ENCODE assay signal across 18 cellular contexts in the genomic region with DNA sequence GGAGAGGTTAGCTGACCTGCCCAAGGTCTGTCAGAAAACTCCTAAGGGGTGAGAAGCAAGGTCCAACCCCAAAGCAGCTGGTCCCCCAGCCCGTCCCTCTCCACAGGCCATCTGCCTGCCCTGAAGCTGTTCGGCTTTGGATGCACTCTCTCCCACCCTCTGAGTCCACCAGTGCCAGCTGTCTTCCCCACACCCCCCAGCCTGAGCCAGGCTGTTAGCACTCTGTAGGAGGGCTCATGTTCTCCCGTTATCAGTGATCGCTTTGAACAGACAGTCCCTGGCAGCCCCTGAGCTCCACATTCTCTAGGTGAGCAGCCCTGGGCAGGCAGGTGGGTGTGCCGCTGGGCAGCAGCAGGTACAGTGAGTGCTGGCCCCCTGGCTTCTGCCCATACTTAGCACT.
"Had no signal": no experiment of that assay in that cellular context is flagged by ENCODE, and none has a peak within 500 bp of the region (broad histone marks: within the 10 kb centered on the region; RNA-seq: fewer than 3 reads in every experiment).

No MANE protein-coding gene starts in this region.

- ATAC-seq: activated CD4-positive, CD25-positive, alpha-beta regulatory T cell treated with anti-CD3 and anti-CD28 coated beads, Interleukin-2, amount 50 U/mL, for 24 hours; foreskin keratinocyte; left ventricle myocardium superior; mucosa of descending colon; stimulated activated effector memory CD8-positive, alpha-beta T cell treated with anti-CD3 and anti-CD28 coated beads, Interleukin-12 subunit alpha, Interleukin-12 subunit beta, amount 100 ng/mL, for 72 hours had no signal

- DNase-seq: activated CD4-positive, alpha-beta T cell treated with anti-CD3 and anti-CD28 coated beads, Interleukin-2, amount 50 U/mL, for 1 hour; activated CD8-positive, alpha-beta memory T cell treated with anti-CD3 and anti-CD28 coated beads for 24 hours; anterior cingulate cortex; cerebellar nuclear complex; effector memory CD4-positive, alpha-beta T cell; foreskin keratinocyte; kidney glomerular epithelial cell; left ventricle myocardium superior; mucosa of descending colon; naive thymus-derived CD4-positive, alpha-beta T cell; stimulated activated CD4-positive, alpha-beta T cell treated with anti-CD3 and anti-CD28 coated beads, Interleukin-12 subunit alpha, Interleukin-12 subunit beta, amount 100 ng/mL, for 4 hours; stimulated activated CD4-positive, alpha-beta T cell treated with anti-CD3 and anti-CD28 coated beads, Interleukin-2, amount 100 ng/mL, for 24 hours had no signal

- H3K27me3 ChIP-seq: foreskin keratinocyte had no signal

- H3K9me3 ChIP-seq: mucosa of descending colon, thoracic aorta had no signal

- H3K36me3 Mint-ChIP-seq: memory B cell; naive thymus-derived CD4-positive, alpha-beta T cell; stimulated activated effector memory CD8-positive, alpha-beta T cell treated with anti-CD3 and anti-CD28 coated beads, Interleukin-12 subunit alpha, Interleukin-12 subunit beta, amount 100 ng/mL, for 72 hours had no signal

- H3K4me1 Mint-ChIP-seq: naive thymus-derived CD4-positive, alpha-beta T cell; stimulated activated effector memory CD8-positive, alpha-beta T cell treated with anti-CD3 and anti-CD28 coated beads, Interleukin-12 subunit alpha, Interleukin-12 subunit beta, amount 100 ng/mL, for 72 hours had no signal

- H3K9me3 Mint-ChIP-seq: dendritic cell treated with granulocyte-macrophage colony-stimulating factor and Interleukin-4, amounts not matched to agents 40 ng/mL and 50 ng/mL, for 4 days; memory B cell; stimulated activated effector memory CD8-positive, alpha-beta T cell treated with anti-CD3 and anti-CD28 coated beads, Interleukin-12 subunit alpha, Interleukin-12 subunit beta, amount 100 ng/mL, for 72 hours had no signal

- H3K27ac ChIP-seq: foreskin keratinocyte, parathyroid adenoma, thoracic aorta had no signal

- H3K27me3 Mint-ChIP-seq: dendritic cell treated with granulocyte-macrophage colony-stimulating factor and Interleukin-4, amounts not matched to agents 40 ng/mL and 50 ng/mL, for 4 days; naive thymus-derived CD4-positive, alpha-beta T cell had no signal

- H3K9ac ChIP-seq: parathyroid adenoma had no signal

- H3K36me3 ChIP-seq: thoracic aorta had no signal

- H3K4me3 Mint-ChIP-seq: dendritic cell treated with granulocyte-macrophage colony-stimulating factor and Interleukin-4, amounts not matched to agents 40 ng/mL and 50 ng/mL, for 4 days; memory B cell; naive thymus-derived CD4-positive, alpha-beta T cell; stimulated activated effector memory CD8-positive, alpha-beta T cell treated with anti-CD3 and anti-CD28 coated beads, Interleukin-12 subunit alpha, Interleukin-12 subunit beta, amount 100 ng/mL, for 72 hours had no signal

- H3K4me3 ChIP-seq: mucosa of descending colon, thoracic aorta had no signal

- H3K27ac Mint-ChIP-seq: dendritic cell treated with granulocyte-macrophage colony-stimulating factor and Interleukin-4, amounts not matched to agents 40 ng/mL and 50 ng/mL, for 4 days; memory B cell; naive thymus-derived CD4-positive, alpha-beta T cell; stimulated activated effector memory CD8-positive, alpha-beta T cell treated with anti-CD3 and anti-CD28 coated beads, Interleukin-12 subunit alpha, Interleukin-12 subunit beta, amount 100 ng/mL, for 72 hours had no signal

- H3K4me1 ChIP-seq: foreskin keratinocyte, parathyroid adenoma had no signal
